Comparison of ENCODE assay signal across 22 cellular contexts in genomic region chr11:77530879-77531278, GRCh38. TPM values are rescaled to one million over a fixed set of nuclear protein-coding genes. Genes with fewer than 3 reads are reported as not detected.
DNase-seq lines count a peak whose midpoint lies in the region; ATAC-seq and TF ChIP-seq lines count a peak whose summit lies in the region.
"Had no signal": no experiment of that assay in that cellular context is flagged by ENCODE, and none has a peak within 500 bp of the region (broad histone marks: within the 10 kb centered on the region; RNA-seq: fewer than 3 reads in every experiment).

No MANE protein-coding gene starts in this region.

- H3F3A ChIP-seq in SK-N-SH (replicated peaks; ENCODE audit: insufficient read depth) (no peaks in the 10 kb centered on the region), neural progenitor cell (ENCODE audit: low read depth) (peaks cover 13% of the 10 kb centered on the region)

- H3K4me2 ChIP-seq in SK-N-SH, result no peak overlapping the region
- no peak overlapping the region for H3K4me2 ChIP-seq in neural progenitor cell
- H3K4me2 ChIP-seq: PC-9 had no signal

- no peak overlapping the region for H3K4me3 Mint-ChIP-seq in neural progenitor cell
- H3K4me3 Mint-ChIP-seq: B cell, HFFc6 had no signal

- no peaks in the 10 kb centered on the region for H3K79me2 ChIP-seq in SK-N-SH (ENCODE audit: insufficient read depth)
- H3K79me2 ChIP-seq in neural progenitor cell (ENCODE audit: low read depth), result no peaks in the 10 kb centered on the region

- H3K9me3 Mint-ChIP-seq in neural progenitor cell, result no peaks in the 10 kb centered on the region
- H3K9me3 Mint-ChIP-seq: HFFc6 had no signal

- no peak for ATAC-seq in HG02798 (IDR thresholded peaks at IDR 0.05; ENCODE audit: poor library complexity, unreplicated experiment)

- H3K9ac ChIP-seq in SK-N-SH, result no peak overlapping the region
- H3K9ac ChIP-seq in neural progenitor cell, result no peak overlapping the region

- H3K4me1 Mint-ChIP-seq in neural progenitor cell, result peaks cover 4% of the 10 kb centered on the region

- no peaks in the 10 kb centered on the region for H3K36me3 Mint-ChIP-seq in neural progenitor cell

- TF ChIP-seq CTCF in BE2C (IDR thresholded peaks at IDR 0.05; ENCODE audit: low read depth, low read length) (peak; percentile 20; the same call in 1 of the 2 replicates), SK-N-SH (IDR thresholded peaks at IDR 0.05) (peak; percentile 21; the same call in 1 of the 2 replicates), neural progenitor cell (IDR thresholded peaks at IDR 0.05) (peak; percentile 21)

- H3K27ac ChIP-seq in SK-N-SH (ENCODE audit: low read depth in 2 of 2, low read length in 1 of 2), result no peak overlapping the region
- no peak overlapping the region for H3K27ac ChIP-seq in neural progenitor cell
- H3K27ac ChIP-seq: HL-60, PC-9, RWPE1, SK-N-MC had no signal

- CTCF ChIA-PET in SK-N-SH (lab: Yijun Ruan, JAX), result interaction anchor here (0.7 to 5.0 kb wide), 9 partner anchors 13 to 404 kb away, joined by 3 to 31 read pairs (median 3); no protein-coding TSS in a partner anchor

- POLR2A ChIA-PET in SK-N-SH (lab: Yijun Ruan, JAX), result no interaction called here

- peaks cover 11% of the 10 kb centered on the region for H3K4me1 ChIP-seq in BE2C
- H3K4me1 ChIP-seq in SK-N-SH (ENCODE audit: control insufficient read depth in 1 of 2, insufficient read depth in 2 of 2, low read depth in 1 of 2, low read length in 1 of 2), result peaks cover 0 to 2% of the 10 kb centered on the region in 2 experiments; a peak in 1 of 4 replicates
- H3K4me1 ChIP-seq in neural progenitor cell, result peaks cover 9% of the 10 kb centered on the region

- H3K27me3 ChIP-seq in BE2C (no peaks in the 10 kb centered on the region), SK-N-SH (ENCODE audit: insufficient read depth) (no peaks in the 10 kb centered on the region), neural progenitor cell (no peaks in the 10 kb centered on the region)

- DNase-seq in BE2C (no peak), NCI-H1105 (lab: John Stamatoyannopoulos, UW) (peak; percentile 12), SK-N-SH (peak; percentile 52), neural progenitor cell (ENCODE audit: low spot score) (no peak), germinal center (ENCODE audit: low spot score) (no peak), NCI-H146 (lab: John Stamatoyannopoulos, UW) (no peak)
- DNase-seq: EL, GF-D8, HFFc6, KBM-7, NCI-H1092 treated with DMSO at 0.1 percent for 48 hours, NCI-H1694 treated with DMSO at 0.1 percent for 48 hours, NCI-H2081 treated with DMSO at 0.1 percent for 48 hours, NCI-H345, NCI-H524 treated with DMSO at 0.1 percent for 48 hours, PC-9, SHP77 treated with DMSO at 0.1 percent for 48 hours had no signal

- H3K27ac Mint-ChIP-seq in neural progenitor cell, result no peak overlapping the region
- H3K27ac Mint-ChIP-seq: B cell, HFFc6 had no signal

- WGBS in SK-N-SH (ENCODE audit: low lambda C conversion rate), result 22% methylated on average over 1 of the region's 1 CpG

- no peak for TF ChIP-seq RAD21 in SK-N-SH (IDR thresholded peaks at IDR 0.05; ENCODE audit: low read length)

- TF ChIP-seq EP300 in SK-N-SH (IDR thresholded peaks at IDR 0.05; ENCODE audit: borderline replicate concordance in 1 of 2, low read depth in 1 of 2, low read length in 1 of 2), result peak in 1 of 2 experiments; percentile 41; a peak in 1 of 4 replicates

- H3K9me3 ChIP-seq in BE2C (no peaks in the 10 kb centered on the region), SK-N-SH (no peaks in the 10 kb centered on the region), neural progenitor cell (ENCODE audit: low read depth) (no peaks in the 10 kb centered on the region)

- no peaks in the 10 kb centered on the region for H4K20me1 ChIP-seq in SK-N-SH (ENCODE audit: insufficient read depth)
- H4K20me1 ChIP-seq in neural progenitor cell (ENCODE audit: low read depth), result no peaks in the 10 kb centered on the region

- H2AFZ ChIP-seq in SK-N-SH (ENCODE audit: low read depth) (no peak overlapping the region), neural progenitor cell (replicated peaks) (no peak overlapping the region)
- H2AFZ ChIP-seq: PC-9 had no signal

- H3K27me3 Mint-ChIP-seq in neural progenitor cell (ENCODE audit: insufficient read depth, low read depth), result no peaks in the 10 kb centered on the region
- H3K27me3 Mint-ChIP-seq: B cell had no signal

- peaks cover 4% of the 10 kb centered on the region; the same call in 1 of the 2 replicates for H3K36me3 ChIP-seq in BE2C
- no peaks in the 10 kb centered on the region for H3K36me3 ChIP-seq in SK-N-SH (replicated peaks in 1 of 2; ENCODE audit: control insufficient read depth in 1 of 2, insufficient read depth in 2 of 2, low read length in 1 of 2)
- no peaks in the 10 kb centered on the region for H3K36me3 ChIP-seq in neural progenitor cell

- H3K4me3 ChIP-seq in BE2C (ENCODE audit: low read depth, low read length) (no peak overlapping the region), SK-N-SH (ENCODE audit: low read depth in 2 of 2, low read length in 1 of 2) (no peak overlapping the region), neural progenitor cell (no peak overlapping the region)
- H3K4me3 ChIP-seq: PC-9, SK-N-MC had no signal

- no peaks in the 10 kb centered on the region for H3K9me2 ChIP-seq in SK-N-SH

TF ChIP-seq in SK-N-SH, 30 proteins besides CTCF, POLR2A, EP300 and RAD21 (continues in another document):
- TF ChIP-seq TAF1 (IDR thresholded peaks at IDR 0.05; ENCODE audit: borderline replicate concordance, low read depth, low read length), result no peak
- no peak for TF ChIP-seq USF1 (IDR thresholded peaks at IDR 0.05; ENCODE audit: borderline replicate concordance, low read depth)
- TF ChIP-seq GATA2 (CRISPR knock-in tag; IDR thresholded peaks at IDR 0.05), result peak; percentile 29; the same call in 1 of the 2 replicates
- TF ChIP-seq SMC3 (IDR thresholded peaks at IDR 0.05; ENCODE audit: low read depth, low read length), result no peak
- TF ChIP-seq YY1 (IDR thresholded peaks at IDR 0.05; ENCODE audit: low read depth), result no peak
- TF ChIP-seq MXI1 (IDR thresholded peaks at IDR 0.05; ENCODE audit: low read depth, low read length), result no peak
- TF ChIP-seq RCOR1 (IDR thresholded peaks at IDR 0.05; ENCODE audit: low read length), result peak; percentile 73
- TF ChIP-seq FOSL2 (IDR thresholded peaks at IDR 0.05; ENCODE audit: borderline replicate concordance, low read depth), result no peak
- no peak for TF ChIP-seq ELF1 (IDR thresholded peaks at IDR 0.05)
- TF ChIP-seq CHD2 (IDR thresholded peaks at IDR 0.05; ENCODE audit: low read length, partially characterized antibody), result peak; percentile 30
- TF ChIP-seq MEF2A (IDR thresholded peaks at IDR 0.05; ENCODE audit: borderline replicate concordance, low read depth), result no peak
- no peak for TF ChIP-seq TCF12 (IDR thresholded peaks at IDR 0.05)
- no peak for TF ChIP-seq JUND (IDR thresholded peaks at IDR 0.05)
- TF ChIP-seq FOXJ3 (CRISPR knock-in tag; IDR thresholded peaks at IDR 0.05), result 0 out of 2 replicates have a peak, but pooled peaks have one; percentile 19
- no peak for TF ChIP-seq NRF1 (IDR thresholded peaks at IDR 0.05; ENCODE audit: low read depth, low read length)
- TF ChIP-seq GABPA (IDR thresholded peaks at IDR 0.05; ENCODE audit: low read depth), result no peak
- no peak for TF ChIP-seq IRF3 (IDR thresholded peaks at IDR 0.05; ENCODE audit: low read depth, low read length)
- TF ChIP-seq, protein P1, sequence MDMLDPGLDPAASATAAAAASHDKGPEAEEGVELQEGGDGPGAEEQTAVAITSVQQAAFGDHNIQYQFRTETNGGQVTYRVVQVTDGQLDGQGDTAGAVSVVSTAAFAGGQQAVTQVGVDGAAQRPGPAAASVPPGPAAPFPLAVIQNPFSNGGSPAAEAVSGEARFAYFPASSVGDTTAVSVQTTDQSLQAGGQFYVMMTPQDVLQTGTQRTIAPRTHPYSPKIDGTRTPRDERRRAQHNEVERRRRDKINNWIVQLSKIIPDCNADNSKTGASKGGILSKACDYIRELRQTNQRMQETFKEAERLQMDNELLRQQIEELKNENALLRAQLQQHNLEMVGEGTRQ (IDR thresholded peaks at IDR 0.05; ENCODE audit: borderline replicate concordance, low read depth, low read length), result no peak

RNA-seq across cellular contexts. Expression of gene PAK1, which starts 57.0 kb away (rescaled TPM):
- 11.9 TPM for polyA plus RNA-seq in BE2C (2012; ENCODE audit: insufficient read depth, insufficient read length, low read depth)
- 14.2 and 17.9 TPM in 2 replicates for polyA plus RNA-seq in SK-N-SH (2012; rRNA removed)
- polyA plus RNA-seq in SK-N-SH (2012; cell fraction: cytosol; rRNA removed), result 10.2 and 11.8 TPM in 2 replicates
- polyA plus RNA-seq in SK-N-SH (2012; cell fraction: nucleus; rRNA removed), result 22.9 and 30.0 TPM in 2 replicates
- 44.8 and 52.1 TPM in 2 replicates for total RNA-seq in neural progenitor cell (ENCODE audit: low replicate concordance)

RNA-seq across cellular contexts. Expression of gene AQP11, which starts 58.9 kb away (rescaled TPM):
- 1.1 TPM for polyA plus RNA-seq in BE2C (2012; ENCODE audit: insufficient read depth, insufficient read length, low read depth)
- 1.8 and 1.9 TPM in 2 replicates for polyA plus RNA-seq in SK-N-SH (2012; rRNA removed)
- 1.2 and 1.8 TPM in 2 replicates for polyA plus RNA-seq in SK-N-SH (2012; cell fraction: cytosol; rRNA removed)
- 5.1 and 7.0 TPM in 2 replicates for polyA plus RNA-seq in SK-N-SH (2012; cell fraction: nucleus; rRNA removed)
- 0.24 and 1.1 TPM in 2 replicates for total RNA-seq in neural progenitor cell (ENCODE audit: low replicate concordance)

Comparison
In these comparisons a context has a peak if more than half of its experiments do, and no peak if none do; other contexts are left out.
1. DNase-seq: peak in NCI-H1105 (single experiment) and SK-N-SH (single experiment); none in BE2C (single experiment), neural progenitor cell (single experiment), germinal center (single experiment) and NCI-H146 (single experiment).
2. Peak in every context shown above with its lines, with median percentiles within 50 percentile points of each other: CTCF ChIP-seq.